Comparison of ENCODE assay signal across 1 cellular context in genomic region chr1:39436842-39437241, GRCh38.
TF ChIP-seq lines count a peak whose summit lies in the region.

No MANE protein-coding gene starts in this region.

TF ChIP-seq in K562, 482 proteins besides CTCF, POLR2A, EP300 and RAD21 (continued from another document):
- no peak for TF ChIP-seq ZNF398 (CRISPR knock-in tag; IDR thresholded peaks at IDR 0.05)
- no peak for TF ChIP-seq ZSCAN32 (CRISPR knock-in tag; IDR thresholded peaks at IDR 0.05)
- TF ChIP-seq ZBTB33 (CRISPR knock-in tag; IDR thresholded peaks at IDR 0.05) = no peak
- no peak for TF ChIP-seq TCF15 (CRISPR knock-in tag; IDR thresholded peaks at IDR 0.05)
- TF ChIP-seq ZBTB49 (CRISPR knock-in tag; IDR thresholded peaks at IDR 0.05; ENCODE audit: borderline replicate concordance) = no peak
- TF ChIP-seq ZNF395 (CRISPR knock-in tag; IDR thresholded peaks at IDR 0.05) = no peak
- no peak for TF ChIP-seq HMGN3 (IDR thresholded peaks at IDR 0.05; ENCODE audit: borderline replicate concordance, extremely low read depth, insufficient read length, low read depth, low read length)
- TF ChIP-seq ZNF408 (CRISPR knock-in tag; IDR thresholded peaks at IDR 0.05; ENCODE audit: low read depth) = no peak
- no peak for TF ChIP-seq SP2 (IDR thresholded peaks at IDR 0.05; ENCODE audit: extremely low read depth, low read depth, low read length, poor library complexity, severe bottlenecking)
- no peak for TF ChIP-seq NR4A1 (CRISPR knock-in tag; IDR thresholded peaks at IDR 0.05)
- no peak for TF ChIP-seq NR4A1 (tag; IDR thresholded peaks at IDR 0.05)
- TF ChIP-seq SRSF3 (IDR thresholded peaks at IDR 0.05; ENCODE audit: insufficient read depth, low read length) = no peak
- TF ChIP-seq HMGXB4 (CRISPR knock-in tag; IDR thresholded peaks at IDR 0.05) = no peak
TF ChIP-seq in K562: peak in this region for 0.
